ENCODE assay signal across 18 cellular contexts in the genomic region with DNA sequence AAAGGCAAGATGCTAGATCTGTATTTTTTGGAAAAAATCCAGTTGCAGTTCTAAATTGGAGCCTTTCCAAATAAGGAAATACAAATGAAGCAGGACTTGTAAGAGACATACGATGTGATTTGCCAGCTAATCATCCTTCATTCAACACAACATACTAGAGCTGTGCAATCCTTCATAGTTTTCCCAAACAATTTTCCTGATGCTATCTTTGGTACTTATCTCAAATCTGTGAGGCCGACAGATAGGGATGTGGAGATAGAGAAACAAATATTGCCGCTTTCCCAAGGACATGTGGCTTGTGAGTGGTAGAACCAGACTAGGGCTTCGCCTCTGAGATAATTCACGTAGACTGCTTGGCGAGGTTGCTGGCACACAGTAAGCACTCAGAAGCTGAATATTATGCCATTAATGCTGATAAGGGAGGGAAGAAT.
DNase-seq lines count a peak whose midpoint lies in the region; ATAC-seq, FAIRE-seq and TF ChIP-seq lines count a peak whose summit lies in the region.
"Had no signal": no experiment of that assay in that cellular context is flagged by ENCODE, and none has a peak within 500 bp of the region (broad histone marks: within the 10 kb centered on the region; RNA-seq: fewer than 3 reads in every experiment).

No MANE protein-coding gene starts in this region.

- FAIRE-seq in H54 (lab: Jason Lieb, UNC) = peak; percentile 58
- FAIRE-seq: endometrium had no signal

- H3K27ac Mint-ChIP-seq in osteocyte (ENCODE audit: unreplicated experiment) = peak overlapping the region; percentile 61
- H3K27ac Mint-ChIP-seq: activated CD4-positive, alpha-beta memory T cell treated with anti-CD3 and anti-CD28 coated beads, Interleukin-2, amount 10 ng/mL, durations not matched to agents 7 days and 5 days; T-helper 1 cell treated with Interleukin-12 subunit alpha and Interleukin-12 subunit beta and Interleukin-4 antibody, amounts not matched to agents 30 μg/mL and 1 μg/mL, for 36 hours had no signal

- no peak for ATAC-seq in HG03108 (IDR thresholded peaks at IDR 0.05; ENCODE audit: unreplicated experiment)
- no peak for ATAC-seq in HG03378 (IDR thresholded peaks at IDR 0.05; ENCODE audit: unreplicated experiment)
- ATAC-seq: gastroesophageal sphincter had no signal

- TF ChIP-seq POLR2A in H54 (IDR thresholded peaks at IDR 0.05; ENCODE audit: low read depth, low read length) = no peak

- no peak for TF ChIP-seq CTCF in cardiac fibroblast (IDR thresholded peaks at IDR 0.05; ENCODE audit: low read depth, low read length)
- no peak for TF ChIP-seq CTCF in left ventricle myocardium inferior (IDR thresholded peaks at IDR 0.05; ENCODE audit: borderline replicate concordance)
- no peak for TF ChIP-seq CTCF in osteocyte (IDR thresholded peaks at IDR 0.05)

- DNase-seq in H54 (ENCODE audit: insufficient read length, low spot score) = no peak
- peak; percentile 48 to 64 for DNase-seq in cardiac fibroblast (ENCODE audit: low read depth in 2 of 2)
- no peak for DNase-seq in left ventricle myocardium inferior
- DNase-seq in osteocyte (ENCODE audit: extremely low spot score, unreplicated experiment) = no peak
- no peak for DNase-seq in NCI-H2029 (lab: John Stamatoyannopoulos, UW)
- DNase-seq in activated naive CD4-positive, alpha-beta T cell treated with Interleukin-2 at 50 U/mL for 16 hours = no peak
- DNase-seq: activated CD4-positive, alpha-beta memory T cell treated with anti-CD3 and anti-CD28 coated beads, Interleukin-2, amount 10 ng/mL, durations not matched to agents 7 days and 5 days; activated T-cell treated with anti-CD3 and anti-CD28 coated beads, Interleukin-2, amount 50 U/mL, for 48 hours; NCI-H1105 treated with DMSO at 0.1 percent for 48 hours; NCI-H69; posterior cingulate gyrus; SIG-M5 had no signal

- H3K36me3 ChIP-seq in left ventricle myocardium inferior = peaks cover 9% of the 10 kb centered on the region
- H3K36me3 ChIP-seq: suprapubic skin had no signal

- H3K36me3 Mint-ChIP-seq in osteocyte (ENCODE audit: unreplicated experiment) = peaks cover 8% of the 10 kb centered on the region

- peaks cover 43% of the 10 kb centered on the region for H3K4me1 Mint-ChIP-seq in osteocyte (ENCODE audit: unreplicated experiment)
- H3K4me1 Mint-ChIP-seq: activated CD4-positive, alpha-beta memory T cell treated with anti-CD3 and anti-CD28 coated beads, Interleukin-2, amount 10 ng/mL, durations not matched to agents 7 days and 5 days had no signal

- no peaks in the 10 kb centered on the region for H3K9me3 ChIP-seq in left ventricle myocardium inferior (replicated peaks)
- H3K9me3 ChIP-seq: gastroesophageal sphincter, suprapubic skin had no signal

- H3K27ac ChIP-seq in left ventricle myocardium inferior (replicated peaks) = peak overlapping the region; percentile 79
- H3K27ac ChIP-seq: gastroesophageal sphincter, suprapubic skin had no signal

- no peaks in the 10 kb centered on the region for H3K27me3 ChIP-seq in left ventricle myocardium inferior (ENCODE audit: low read depth)
- H3K27me3 ChIP-seq: gastroesophageal sphincter, suprapubic skin had no signal

- H3K9me3 Mint-ChIP-seq in osteocyte (ENCODE audit: unreplicated experiment) = no peaks in the 10 kb centered on the region
- H3K9me3 Mint-ChIP-seq: activated CD4-positive, alpha-beta memory T cell treated with anti-CD3 and anti-CD28 coated beads, Interleukin-2, amount 10 ng/mL, durations not matched to agents 7 days and 5 days; T-helper 1 cell treated with Interleukin-12 subunit alpha and Interleukin-12 subunit beta and Interleukin-4 antibody, amounts not matched to agents 30 μg/mL and 1 μg/mL, for 36 hours had no signal

- intact Hi-C loops in left ventricle myocardium inferior (cut with micrococcal nuclease) = no loop called here

- no peaks in the 10 kb centered on the region for H3K27me3 Mint-ChIP-seq in osteocyte (ENCODE audit: unreplicated experiment)
- H3K27me3 Mint-ChIP-seq: activated CD4-positive, alpha-beta memory T cell treated with anti-CD3 and anti-CD28 coated beads, Interleukin-2, amount 10 ng/mL, durations not matched to agents 7 days and 5 days had no signal

- peaks cover 89% of the 10 kb centered on the region for H3K4me1 ChIP-seq in left ventricle myocardium inferior

- H3K4me3 ChIP-seq in cardiac fibroblast (replicated peaks in 1 of 2; ENCODE audit: low read depth in 2 of 2, low read length in 2 of 2) (no peak overlapping the region), left ventricle myocardium inferior (peak overlapping the region; percentile 39)
- H3K4me3 ChIP-seq: gastroesophageal sphincter, suprapubic skin had no signal

- no peak overlapping the region for H3K4me3 Mint-ChIP-seq in osteocyte (ENCODE audit: unreplicated experiment)
- H3K4me3 Mint-ChIP-seq: activated CD4-positive, alpha-beta memory T cell treated with anti-CD3 and anti-CD28 coated beads, Interleukin-2, amount 10 ng/mL, durations not matched to agents 7 days and 5 days; T-helper 1 cell treated with Interleukin-12 subunit alpha and Interleukin-12 subunit beta and Interleukin-4 antibody, amounts not matched to agents 30 μg/mL and 1 μg/mL, for 36 hours had no signal

Comparison
In these comparisons a context has a peak if more than half of its experiments do, and no peak if none do; other contexts are left out.
1. DNase-seq: peak in cardiac fibroblast (2 of 2); none in H54 (single experiment), left ventricle myocardium inferior (single experiment), osteocyte (single experiment), NCI-H2029 (single experiment) and activated naive CD4-positive, alpha-beta T cell treated with Interleukin-2 at 50 U/mL for 16 hours (single experiment).